In the genomic region with DNA sequence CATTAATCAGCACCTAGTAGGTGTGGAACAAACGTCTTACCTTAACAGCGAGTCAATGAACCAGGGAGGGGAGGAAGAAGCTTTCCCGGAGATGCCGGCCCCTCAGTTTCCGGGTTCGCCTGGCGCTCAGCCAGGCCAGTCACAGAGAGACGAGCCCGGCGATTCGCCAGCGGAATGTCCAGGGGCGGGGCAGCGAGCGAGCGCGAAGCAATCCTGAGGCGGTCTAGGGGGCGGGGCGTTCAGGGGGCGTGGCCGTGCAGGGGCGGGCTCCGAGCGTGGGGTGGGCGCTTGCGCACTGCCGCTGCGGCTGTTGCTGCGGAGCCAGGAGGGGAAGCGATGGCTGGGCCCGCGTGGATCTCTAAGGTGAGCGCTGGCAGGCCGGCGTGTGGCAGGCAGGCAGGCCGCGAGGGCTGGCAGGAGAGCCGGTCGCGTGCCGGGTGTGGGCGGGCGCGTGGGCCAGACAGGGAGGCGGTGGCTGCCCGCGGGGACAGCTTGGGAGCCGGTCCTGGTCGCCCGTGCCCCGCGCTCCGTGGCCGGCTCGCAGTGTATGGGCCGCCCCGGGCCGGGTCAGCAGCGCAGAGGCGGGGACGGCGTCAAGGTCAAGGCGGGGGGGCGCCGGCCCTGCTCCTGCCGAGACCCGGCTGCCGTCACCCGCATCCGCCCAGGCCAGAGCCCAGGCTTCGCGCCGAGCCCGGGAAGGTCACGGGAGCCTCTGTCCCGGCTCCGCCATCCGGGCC, we compare ENCODE assay signal across 8 cellular contexts. TPM values are rescaled to one million over a fixed set of nuclear protein-coding genes. Genes with fewer than 3 reads are reported as not detected.
A peak's percentile ranks its signal among the peaks of the same experiment; 100 is the strongest.
DNase-seq lines count a peak whose midpoint lies in the region; ATAC-seq and TF ChIP-seq lines count a peak whose summit lies in the region.

A gene (plus strand): TSS at position 295 of the 737 bp plus-strand sequence. CDS start 42 bp downstream, at position 337.

- ATAC-seq in HG02852 (IDR thresholded peaks at IDR 0.05; ENCODE audit: unreplicated experiment), result peak; percentile 80
- ATAC-seq in T-cell (replicated peaks in 1 of 4), result peak; percentile 94 to 97 (median 95)

- TF ChIP-seq CTCF in GM13976 (IDR thresholded peaks at IDR 0.05; ENCODE audit: borderline replicate concordance, control extremely low read depth, extremely low read depth, insufficient read depth, missing control alignments) (no peak), transverse colon (IDR thresholded peaks at IDR 0.05) (no peak)

- no peaks in the 10 kb centered on the region for H3K9me3 ChIP-seq in transverse colon

- DNase-seq in GM13976 (ENCODE audit: low spot score) (peak; percentile 99), NCI-H146 (lab: John Stamatoyannopoulos, UW) (peak; percentile 94), T-cell (peak; percentile 97 to 100 (median 100)), cardiac septum (ENCODE audit: low spot score) (peak; percentile 100), pons (ENCODE audit: low spot score) (peak; percentile 97), transverse colon (peak; percentile 100)

- peaks cover 10% of the 10 kb centered on the region for H3K36me3 Mint-ChIP-seq in T-cell

- in situ Hi-C loops in GM13976 (cut with MboI; ENCODE audit: low sequenced_read_pairs, unreplicated experiment), result no loop called here
- in situ Hi-C loops in transverse colon (cut with MboI; ENCODE audit: low pct_ligation_motif_present in 1 of 4, low pct_unique_long_range_greater_than_20kb in 1 of 4, low sequenced_read_pairs in 3 of 4), result loop anchor here in 1 of 4 donors (25.0 kb wide), 1 partner anchor 288 kb away; a partner anchor contains a TSS

- no peaks in the 10 kb centered on the region for H3K27me3 Mint-ChIP-seq in T-cell

- POLR2A ChIA-PET in T-cell (lab: Charles Lee), result interaction anchor here in 1 of 2 donors (0.6 kb wide), 1 partner anchor 54 kb away, joined by 3 read pairs; no protein-coding TSS in a partner anchor

- H3K9me3 Mint-ChIP-seq in T-cell, result no peaks in the 10 kb centered on the region

- peak within 1 kb of the TSS; percentile 91 to 94 (median 93) for H3K4me3 Mint-ChIP-seq in T-cell

- CTCF ChIA-PET in T-cell (lab: Charles Lee), result interaction anchor here (0.9 to 1.4 kb wide), 3 partner anchors 9 to 46 kb away, joined by 4 to 10 read pairs (median 4); a partner anchor contains a TSS

- no peaks in the 10 kb centered on the region for H3K36me3 ChIP-seq in transverse colon

- peaks cover 36 to 44% (median 40%) of the 10 kb centered on the region in 3 donors for H3K4me1 Mint-ChIP-seq in T-cell

- intact Hi-C loops in cardiac septum (cut with DNase I) (loop anchor here (5.0 kb wide), 1 partner anchor 288 kb away; a partner anchor contains a TSS), transverse colon (cut with DNase I; ENCODE audit: low total_unique reads) (no loop called here)

- peaks cover 11 to 37% (median 23%) of the 10 kb centered on the region in 4 donors for H3K4me1 ChIP-seq in transverse colon

- no peak for TF ChIP-seq EP300 in transverse colon (IDR thresholded peaks at IDR 0.05; ENCODE audit: low read depth)

- peak; percentile 85 for TF ChIP-seq POLR2A in transverse colon (IDR thresholded peaks at IDR 0.05)

- peak within 1 kb of the TSS; percentile 50 to 95 (median 76) for H3K4me3 ChIP-seq in transverse colon

- H3K27ac Mint-ChIP-seq in T-cell, result peak within 1 kb of the TSS; percentile 86 to 88

- no peaks in the 10 kb centered on the region for H3K27me3 ChIP-seq in transverse colon

- 0 to 1% (median 1%) methylated on average over 72 to 79 of the region's 79 CpGs for WGBS in adipose tissue, 3 donors
- WGBS in transverse colon (ENCODE audit: low coverage in 1 of 2), 2 donors, result 1% methylated on average over 49 of the region's 79 CpGs; no CpG with 5 or more reads in 1 of the 2 donors

- H3K27ac ChIP-seq in adipose tissue (ENCODE audit: low read depth, low read length) (no peak within 1 kb of the TSS), transverse colon (peak within 1 kb of the TSS; percentile 87 to 95 (median 90))

RNA-seq across cellular contexts. Expression of the gene that starts here (rescaled TPM):
- total RNA-seq in T-cell, result 10 to 100 TPM; 40.3 to 64.7 (median 48.5) TPM
- polyA plus RNA-seq in adipose tissue, result 10 to 100 TPM; 13.9 to 50.6 (median 34.4) TPM
- total RNA-seq in cardiac septum, result 370 TPM
- 100 to 1,000 TPM; 149 to 369 (median 166) TPM for total RNA-seq in transverse colon
